Comparison of ENCODE assay signal across 1 cellular context in the genomic region with DNA sequence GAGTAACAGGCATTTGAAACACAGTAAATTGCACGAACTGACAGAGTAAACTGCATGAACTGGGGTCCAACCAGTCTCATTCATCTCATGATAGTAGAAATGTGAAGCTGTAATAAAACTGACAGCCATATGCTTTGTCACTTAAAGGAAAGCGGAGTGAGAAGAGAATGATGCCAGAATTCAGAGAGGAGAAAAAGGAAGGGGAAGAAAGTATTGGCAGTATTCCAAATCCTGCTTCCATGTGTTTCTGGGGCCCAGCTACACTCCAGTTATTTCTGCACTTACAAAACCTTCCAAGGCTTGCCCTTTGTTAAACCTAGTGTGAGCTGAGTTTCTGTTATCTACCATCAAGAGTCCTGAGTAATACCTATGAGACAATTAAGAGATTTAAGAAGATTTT.
TF ChIP-seq lines count a peak whose summit lies in the region.

No MANE protein-coding gene starts in this region.

TF ChIP-seq in SK-N-SH, 30 proteins besides CTCF, POLR2A, EP300 and RAD21 (continued from another document):
- TF ChIP-seq USF1 (IDR thresholded peaks at IDR 0.05; ENCODE audit: borderline replicate concordance, low read depth) (no peak), FOSL2 (IDR thresholded peaks at IDR 0.05; ENCODE audit: borderline replicate concordance, low read depth) (no peak)
